ENCODE assay signal across 12 cellular contexts in the genomic region with DNA sequence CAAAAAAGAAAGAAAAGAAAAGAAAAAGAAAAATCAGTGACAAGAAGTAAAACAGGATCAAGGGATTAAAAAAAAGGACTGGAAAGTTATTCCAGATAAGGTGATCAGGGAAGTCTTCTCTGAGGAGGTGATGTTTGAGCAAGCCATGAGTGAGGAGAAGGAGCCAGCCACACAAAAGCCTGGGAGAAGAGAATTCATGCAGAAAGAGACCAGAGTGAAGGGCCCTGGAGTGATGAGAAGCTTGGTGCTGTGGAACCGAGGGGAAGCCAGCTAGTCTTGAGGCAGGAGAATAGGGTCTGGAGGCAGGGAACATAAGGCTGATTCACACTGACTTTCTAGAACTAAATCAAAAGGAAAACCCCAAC. TPM values are rescaled to one million over a fixed set of nuclear protein-coding genes. Genes with fewer than 3 reads are reported as not detected.
DNase-seq lines count a peak whose midpoint lies in the region; ATAC-seq and TF ChIP-seq lines count a peak whose summit lies in the region.
"Had no signal": no experiment of that assay in that cellular context is flagged by ENCODE, and none has a peak within 500 bp of the region (broad histone marks: within the 10 kb centered on the region; RNA-seq: fewer than 3 reads in every experiment).

No MANE protein-coding gene starts in this region.

- H3K36me3 Mint-ChIP-seq in Calu3 (ENCODE audit: insufficient read depth, unreplicated experiment), result peaks cover 29% of the 10 kb centered on the region
- H3K36me3 Mint-ChIP-seq: naive thymus-derived CD8-positive, alpha-beta T cell had no signal

- H3K27ac ChIP-seq in Panc1 (ENCODE audit: low read length) (peak overlapping the region; percentile 55; the same call in 1 of the 2 replicates), esophagus squamous epithelium (peak overlapping the region; percentile 58 to 89 (median 82)), gastrocnemius medialis (peak overlapping the region; percentile 51 to 79 (median 72))

- no peaks in the 10 kb centered on the region for H3K9me3 Mint-ChIP-seq in Calu3 (ENCODE audit: low read depth, unreplicated experiment)
- H3K9me3 Mint-ChIP-seq: naive thymus-derived CD8-positive, alpha-beta T cell had no signal

- CTCF ChIA-PET in Calu3 (lab: Charles Lee), result no interaction called here
- CTCF ChIA-PET in Panc1 (lab: Charles Lee), result interaction anchor here (0.5 kb wide), 1 partner anchor 276 kb away, joined by 4 read pairs; no protein-coding TSS in a partner anchor

- peaks cover 8% of the 10 kb centered on the region; the same call in 1 of the 2 replicates for H3K36me3 ChIP-seq in Panc1 (ENCODE audit: control insufficient read depth, insufficient read depth, low read length)
- no peaks in the 10 kb centered on the region for H3K36me3 ChIP-seq in esophagus squamous epithelium
- H3K36me3 ChIP-seq in gastrocnemius medialis, result no peaks in the 10 kb centered on the region

- WGBS in esophagus squamous epithelium, 2 donors, result 19 to 20% methylated on average over 1 of the region's 1 CpG

- no peak for ATAC-seq in Panc1
- no peak for ATAC-seq in gastrocnemius medialis
- no peak for ATAC-seq in HG02678 (IDR thresholded peaks at IDR 0.05; ENCODE audit: unreplicated experiment)
- ATAC-seq: activated CD8-positive, alpha-beta T cell treated with anti-CD3 and anti-CD28 coated beads, Interleukin-2, amount 10 ng/mL, durations not matched to agents 7 days and 5 days; naive thymus-derived CD8-positive, alpha-beta T cell had no signal

- H3K9me3 ChIP-seq in Panc1 (ENCODE audit: control insufficient read depth, insufficient read depth, low read depth, low read length), result no peaks in the 10 kb centered on the region
- H3K9me3 ChIP-seq in esophagus squamous epithelium, result no peaks in the 10 kb centered on the region
- no peaks in the 10 kb centered on the region for H3K9me3 ChIP-seq in gastrocnemius medialis

- no peaks in the 10 kb centered on the region for H3K4me1 ChIP-seq in Panc1 (ENCODE audit: control insufficient read depth, insufficient read depth, low read length)
- H3K4me1 ChIP-seq in esophagus squamous epithelium, result peaks cover 0 to 29% (median 6%) of the 10 kb centered on the region in 3 donors
- peaks cover 7 to 15% of the 10 kb centered on the region in 2 donors for H3K4me1 ChIP-seq in gastrocnemius medialis

- H3K4me3 Mint-ChIP-seq in Calu3 (ENCODE audit: low read depth, unreplicated experiment), result peak overlapping the region; percentile 72
- H3K4me3 Mint-ChIP-seq: activated CD8-positive, alpha-beta T cell treated with anti-CD3 and anti-CD28 coated beads, Interleukin-2, amount 10 ng/mL, durations not matched to agents 7 days and 5 days had no signal

- no peak for TF ChIP-seq CTCF in Calu3 (IDR thresholded peaks at IDR 0.05; ENCODE audit: unreplicated experiment)
- no peak for TF ChIP-seq CTCF in Panc1 (IDR thresholded peaks at IDR 0.05)
- no peak for TF ChIP-seq CTCF in esophagus squamous epithelium (IDR thresholded peaks at IDR 0.05)
- TF ChIP-seq CTCF in gastrocnemius medialis (IDR thresholded peaks at IDR 0.05 in 4 of 5, conservative IDR thresholded peaks at IDR 0.05 in 1 of 5), result no peak

- TF ChIP-seq POLR2A in esophagus squamous epithelium (IDR thresholded peaks at IDR 0.05), result no peak
- no peak for TF ChIP-seq POLR2A in gastrocnemius medialis (IDR thresholded peaks at IDR 0.05)

- H3K4me3 ChIP-seq in Panc1 (ENCODE audit: low read depth in 2 of 2, low read length in 2 of 2) (peak overlapping the region; percentile 60 to 80), esophagus squamous epithelium (peak overlapping the region; percentile 3 to 57 (median 45)), gastrocnemius medialis (peak overlapping the region; percentile 30 to 57 (median 42))

- H3K27ac Mint-ChIP-seq in Calu3 (ENCODE audit: unreplicated experiment), result peak overlapping the region; percentile 45
- H3K27ac Mint-ChIP-seq: activated CD8-positive, alpha-beta T cell treated with anti-CD3 and anti-CD28 coated beads, Interleukin-2, amount 10 ng/mL, durations not matched to agents 7 days and 5 days; naive thymus-derived CD8-positive, alpha-beta T cell had no signal

- POLR2A ChIA-PET in Panc1 (lab: Charles Lee), result no interaction called here

- DNase-seq in Calu3, result no peak
- no peak for DNase-seq in Panc1 (ENCODE audit: low read depth, low spot score)
- no peak for DNase-seq in esophagus squamous epithelium (lab: John Stamatoyannopoulos, UW)
- no peak for DNase-seq in gastrocnemius medialis
- no peak for DNase-seq in NCI-H2081 (lab: John Stamatoyannopoulos, UW)
- DNase-seq in D341Med (ENCODE audit: low spot score), result no peak
- DNase-seq in glomerular visceral epithelial cell (ENCODE audit: extremely low spot score), result no peak
- DNase-seq: activated CD8-positive, alpha-beta T cell treated with anti-CD3 and anti-CD28 coated beads, Interleukin-2, amount 10 ng/mL, durations not matched to agents 7 days and 5 days; naive thymus-derived CD8-positive, alpha-beta T cell had no signal

- BruUV-seq in Calu3 (replicated peaks; lab: Mats Ljungman, UMichigan), result no TSS peak
- no TSS peak for BruUV-seq in Panc1 (replicated peaks; lab: Mats Ljungman, UMichigan)

- peaks cover 21% of the 10 kb centered on the region for H3K4me1 Mint-ChIP-seq in Calu3 (ENCODE audit: low read depth, unreplicated experiment)

- in situ Hi-C loops in Panc1 (cut with HindIII; ENCODE audit: low pct_unique_long_range_greater_than_20kb, low sequenced_read_pairs) (no loop called here), gastrocnemius medialis (cut with MboI; ENCODE audit: low sequenced_read_pairs in 4 of 4) (loop anchor here in 3 of 4 donors (5.0 kb wide), 2 partner anchors 222 to 232 kb away; no protein-coding TSS in a partner anchor)

- intact Hi-C loops in Calu3 (cut with micrococcal nuclease; ENCODE audit: unreplicated experiment) (no loop called here), Panc1 (cut with micrococcal nuclease; ENCODE audit: unreplicated experiment) (no loop called here), esophagus squamous epithelium (cut with DNase I) (no loop called here), gastrocnemius medialis (cut with DNase I; ENCODE audit: low total_unique reads) (no loop called here)

- H3K27me3 Mint-ChIP-seq in Calu3 (ENCODE audit: unreplicated experiment), result no peaks in the 10 kb centered on the region

- H3K27me3 ChIP-seq in Panc1 (ENCODE audit: control insufficient read depth, insufficient read depth, low read length) (no peaks in the 10 kb centered on the region), esophagus squamous epithelium (no peaks in the 10 kb centered on the region), gastrocnemius medialis (no peaks in the 10 kb centered on the region)

RNA-seq across cellular contexts. Expression of a gene that starts 4.0 kb away (rescaled TPM):
- total RNA-seq in Calu3 (2022), result 42.9 and 43.0 TPM in 2 replicates
- 41.0 TPM for total RNA-seq in Panc1 (2021; ENCODE audit: unreplicated experiment)
- polyA plus RNA-seq in Panc1 (2012; ENCODE audit: insufficient read length), result 17.2 TPM
- total RNA-seq in esophagus squamous epithelium, result 10 to 100 TPM; 11.8 to 32.8 (median 28.2) TPM
- 10 to 100 TPM in 3 of 4 donors, 1 to 10 TPM in 1; 9.3 to 21.7 (median 12.0) TPM for total RNA-seq in gastrocnemius medialis

RNA-seq across cellular contexts. Expression of a gene that starts 25.2 kb away (rescaled TPM):
- total RNA-seq in Calu3 (2022), result not detected in 2 replicates
- total RNA-seq in Panc1 (2021; ENCODE audit: unreplicated experiment), result 0.08 TPM
- 0.08 TPM for polyA plus RNA-seq in Panc1 (2012; ENCODE audit: insufficient read length)
- not detected for total RNA-seq in esophagus squamous epithelium
- not detected for total RNA-seq in gastrocnemius medialis
- total RNA-seq: activated CD8-positive, alpha-beta T cell treated with anti-CD3 and anti-CD28 coated beads, Interleukin-2, amount 10 ng/mL, durations not matched to agents 7 days and 5 days; Daoy; LHCN-M2 had no signal
